9 cellular contexts compared by ENCODE assay signal in the genomic region with DNA sequence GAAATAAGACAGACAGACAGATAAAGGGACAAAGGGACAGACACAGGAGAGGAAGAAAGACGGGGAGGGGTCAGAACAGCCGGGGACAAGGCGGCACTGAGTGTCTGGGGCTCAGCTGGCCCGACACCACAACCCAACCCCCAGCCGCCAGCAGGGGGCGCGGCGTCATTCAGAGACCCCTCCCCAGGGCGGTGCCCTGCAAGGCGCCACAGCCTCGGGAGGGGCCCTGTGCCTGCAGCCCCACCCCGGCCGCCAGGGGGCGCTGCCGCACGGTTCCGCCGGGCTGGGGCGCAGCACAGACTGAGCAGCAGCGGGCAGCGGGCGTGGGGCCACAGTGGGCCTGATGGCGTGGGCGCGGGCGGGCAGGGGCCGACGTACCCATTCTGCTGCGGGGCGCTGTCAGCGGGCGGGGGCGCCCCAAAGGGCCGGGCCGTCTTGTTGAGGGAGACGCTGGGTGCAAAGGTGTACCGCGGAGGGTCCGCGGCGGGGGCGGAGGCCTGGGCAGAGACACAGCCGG. TPM values are rescaled to one million over a fixed set of nuclear protein-coding genes. Genes with fewer than 3 reads are reported as not detected.
DNase-seq lines count a peak whose midpoint lies in the region; ATAC-seq and TF ChIP-seq lines count a peak whose summit lies in the region.
"Had no signal": no experiment of that assay in that cellular context is flagged by ENCODE, and none has a peak within 500 bp of the region (broad histone marks: within the 10 kb centered on the region; RNA-seq: fewer than 3 reads in every experiment).

No MANE protein-coding gene starts in this region.

- ATAC-seq in CD4-positive, alpha-beta T cell (ENCODE audit: poor library complexity) = peak; percentile 60
- ATAC-seq in upper lobe of right lung (peak; percentile 2), GM19023 (IDR thresholded peaks at IDR 0.05; ENCODE audit: unreplicated experiment) (no peak)

- peak in 1 of 10 experiments; percentile 23 for DNase-seq in CD4-positive, alpha-beta T cell
- DNase-seq in HT-29 (ENCODE audit: low spot score) = peak; percentile 46
- peak; percentile 36 to 49 for DNase-seq in activated CD4-positive, alpha-beta T cell treated with anti-CD3 and anti-CD28 coated beads, Interleukin-2, amount 50 U/mL, for 48 hours
- peak; percentile 94 for DNase-seq in islet precursor cell
- no peak for DNase-seq in upper lobe of right lung
- DNase-seq in posterior cingulate gyrus = no peak
- no peak for DNase-seq in NCI-H1092 treated with DMSO at 0.1 percent for 48 hours (lab: John Stamatoyannopoulos, UW)

- H3K4me3 ChIP-seq in upper lobe of right lung = no peak overlapping the region
- H3K4me3 ChIP-seq: lung had no signal

- POLR2A ChIA-PET in CD4-positive, alpha-beta T cell (lab: Charles Lee) = no interaction called here

- no peaks in the 10 kb centered on the region for H3K27me3 Mint-ChIP-seq in CD4-positive, alpha-beta T cell

- peaks cover 6% of the 10 kb centered on the region for H3K4me1 Mint-ChIP-seq in CD4-positive, alpha-beta T cell (ENCODE audit: low read depth)

- no peak overlapping the region for H3K4me3 Mint-ChIP-seq in CD4-positive, alpha-beta T cell

- peaks cover 35% of the 10 kb centered on the region for H3K4me1 ChIP-seq in upper lobe of right lung

- CTCF ChIA-PET in CD4-positive, alpha-beta T cell (lab: Charles Lee) = interaction anchor here (1.5 kb wide), 1 partner anchor 10 kb away, joined by 6 read pairs; no protein-coding TSS in a partner anchor

- no peaks in the 10 kb centered on the region for H3K27me3 ChIP-seq in CD4-positive, alpha-beta T cell (ENCODE audit: control insufficient read depth, insufficient read depth, low read length)
- no peaks in the 10 kb centered on the region for H3K27me3 ChIP-seq in upper lobe of right lung

- H3K9me3 Mint-ChIP-seq in CD4-positive, alpha-beta T cell = no peaks in the 10 kb centered on the region

- intact Hi-C loops in CD4-positive, alpha-beta T cell (cut with DNase I, micrococcal nuclease) = no loop called here
- intact Hi-C loops in upper lobe of right lung (cut with DNase I) = no loop called here
- intact Hi-C loops in posterior cingulate gyrus (cut with DNase I) = no loop called here

- peaks cover 5% of the 10 kb centered on the region for H3K36me3 Mint-ChIP-seq in CD4-positive, alpha-beta T cell (ENCODE audit: low read depth)

- H3K27ac Mint-ChIP-seq in CD4-positive, alpha-beta T cell = no peak overlapping the region

- peaks cover 35% of the 10 kb centered on the region for H3K36me3 ChIP-seq in upper lobe of right lung

- no peaks in the 10 kb centered on the region for H3K9me3 ChIP-seq in CD4-positive, alpha-beta T cell (ENCODE audit: control insufficient read depth, low read length)
- no peaks in the 10 kb centered on the region for H3K9me3 ChIP-seq in upper lobe of right lung

- TF ChIP-seq CTCF in CD4-positive, alpha-beta T cell (IDR thresholded peaks at IDR 0.05) = no peak
- peak; percentile 47 for TF ChIP-seq CTCF in upper lobe of right lung (IDR thresholded peaks at IDR 0.05)

- H3K27ac ChIP-seq in CD4-positive, alpha-beta T cell (ENCODE audit: low read depth, low read length) = no peak overlapping the region
- no peak overlapping the region for H3K27ac ChIP-seq in upper lobe of right lung

RNA-seq across cellular contexts. Expression of a gene that starts 5.9 kb away (rescaled TPM):
- total RNA-seq in CD4-positive, alpha-beta T cell = 1 to 10 TPM; 5.2 to 6.0 TPM
- total RNA-seq in HT-29 (2014; rRNA removed; shearing (Covaris generic)) = 32.2 and 34.7 TPM in 2 replicates
- total RNA-seq in upper lobe of right lung = 59.1 TPM

RNA-seq across cellular contexts. Expression of a gene that starts 18.1 kb away (rescaled TPM):
- total RNA-seq in CD4-positive, alpha-beta T cell = 1 to 10 TPM; 1.8 to 2.5 TPM
- total RNA-seq in HT-29 (2014; rRNA removed; shearing (Covaris generic)) = 11.3 and 12.9 TPM in 2 replicates
- total RNA-seq in upper lobe of right lung = 34.6 TPM

RNA-seq across cellular contexts. Expression of a gene that starts 18.1 kb away (rescaled TPM):
- 1 to 10 TPM; 1.3 to 1.4 TPM for total RNA-seq in CD4-positive, alpha-beta T cell
- 1.6 and 1.9 TPM in 2 replicates for total RNA-seq in HT-29 (2014; rRNA removed; shearing (Covaris generic))
- total RNA-seq in upper lobe of right lung = 45.6 TPM

RNA-seq across cellular contexts. Expression of a gene that starts 25.3 kb away (rescaled TPM):
- total RNA-seq in CD4-positive, alpha-beta T cell = 10 to 100 TPM; 49.6 to 49.7 TPM
- total RNA-seq in HT-29 (2014; rRNA removed; shearing (Covaris generic)) = 240 and 269 TPM in 2 replicates
- total RNA-seq in upper lobe of right lung = 61.6 TPM

RNA-seq across cellular contexts. Expression of a gene that starts 44.9 kb away (rescaled TPM):
- 10 to 100 TPM; 23.3 to 23.5 TPM for total RNA-seq in CD4-positive, alpha-beta T cell
- 69.3 and 86.7 TPM in 2 replicates for total RNA-seq in HT-29 (2014; rRNA removed; shearing (Covaris generic))
- 2.1 TPM for total RNA-seq in upper lobe of right lung

Comparison
In these comparisons a context has a peak if more than half of its experiments do, and no peak if none do; other contexts are left out.
1. DNase-seq: peak in HT-29 (single experiment), activated CD4-positive, alpha-beta T cell treated with anti-CD3 and anti-CD28 coated beads, Interleukin-2, amount 50 U/mL, for 48 hours (2 of 2) and islet precursor cell (single experiment); none in upper lobe of right lung (single experiment), posterior cingulate gyrus (0 of 10) and NCI-H1092 treated with DMSO at 0.1 percent for 48 hours (single experiment).
2. RNA of a gene that starts 18.1 kb away (total RNA-seq): 45.6 TPM in upper lobe of right lung (single experiment); 1.6 to 1.9 TPM in HT-29 and 1.3 to 1.4 TPM in CD4-positive, alpha-beta T cell; every median in the first group is over 10 times any median in the second.